In the genomic region with DNA sequence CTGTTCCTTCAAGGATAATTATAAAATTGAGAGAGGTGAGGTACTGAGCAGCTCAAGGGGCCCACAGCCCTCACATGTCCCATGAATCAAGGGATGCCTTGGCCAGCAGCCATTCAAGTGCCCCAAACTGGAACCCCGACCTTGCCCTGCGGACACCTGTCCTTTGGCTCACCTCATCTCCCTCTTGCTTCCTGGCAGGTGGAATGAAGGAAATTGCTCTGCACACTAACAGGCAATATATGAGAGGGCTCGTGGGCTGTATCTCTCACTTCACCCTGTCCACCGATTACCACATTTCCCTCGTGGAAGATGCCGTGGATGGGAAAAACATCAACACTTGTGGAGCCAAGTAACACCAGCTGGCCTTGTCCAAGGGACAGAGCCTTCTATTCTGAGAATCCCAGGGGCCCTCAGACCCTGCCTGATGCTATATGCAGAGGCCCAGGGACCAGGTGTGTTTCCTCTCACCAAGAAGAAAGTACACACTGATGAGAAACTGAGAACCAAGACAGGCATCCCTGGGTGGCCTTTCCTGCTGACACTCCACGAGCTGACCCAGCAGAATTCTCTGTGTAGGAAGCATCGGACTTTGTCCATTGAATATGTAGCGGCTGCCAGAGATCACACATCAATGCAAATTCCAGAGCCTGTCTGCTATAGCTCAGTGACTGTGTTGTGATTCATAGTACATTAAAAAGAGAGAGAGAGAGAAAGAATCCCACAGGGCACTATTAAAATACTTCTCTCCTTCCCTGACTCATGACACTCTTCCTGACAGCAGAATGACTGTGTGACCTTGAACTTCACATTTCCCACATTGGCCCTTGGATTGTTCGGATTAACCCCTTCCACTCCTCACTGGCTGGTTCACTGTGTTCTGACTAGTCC, we compare ENCODE assay signal across 1 cellular context.
A peak's percentile ranks its signal among the peaks of the same experiment; 100 is the strongest.
TF ChIP-seq lines count a peak whose summit lies in the region.

No MANE protein-coding gene starts in this region.

TF ChIP-seq in SK-N-SH, 30 proteins besides CTCF, POLR2A, EP300 and RAD21 (continued from another document):
- TF ChIP-seq YY1 (IDR thresholded peaks at IDR 0.05; ENCODE audit: low read depth) = no peak
- TF ChIP-seq CHD2 (IDR thresholded peaks at IDR 0.05; ENCODE audit: low read length, partially characterized antibody) = no peak
- peak; percentile 69; the same call in 1 of the 2 replicates for TF ChIP-seq MEF2A (IDR thresholded peaks at IDR 0.05; ENCODE audit: borderline replicate concordance, low read depth)
- TF ChIP-seq FOXJ3 (CRISPR knock-in tag; IDR thresholded peaks at IDR 0.05) = no peak
- TF ChIP-seq, protein P1, sequence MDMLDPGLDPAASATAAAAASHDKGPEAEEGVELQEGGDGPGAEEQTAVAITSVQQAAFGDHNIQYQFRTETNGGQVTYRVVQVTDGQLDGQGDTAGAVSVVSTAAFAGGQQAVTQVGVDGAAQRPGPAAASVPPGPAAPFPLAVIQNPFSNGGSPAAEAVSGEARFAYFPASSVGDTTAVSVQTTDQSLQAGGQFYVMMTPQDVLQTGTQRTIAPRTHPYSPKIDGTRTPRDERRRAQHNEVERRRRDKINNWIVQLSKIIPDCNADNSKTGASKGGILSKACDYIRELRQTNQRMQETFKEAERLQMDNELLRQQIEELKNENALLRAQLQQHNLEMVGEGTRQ (IDR thresholded peaks at IDR 0.05; ENCODE audit: borderline replicate concordance, low read depth, low read length) = no peak
- TF ChIP-seq NRF1 (IDR thresholded peaks at IDR 0.05; ENCODE audit: low read depth, low read length) = no peak
- peak; percentile 76; the same call in 1 of the 2 replicates for TF ChIP-seq NFIC (IDR thresholded peaks at IDR 0.05; ENCODE audit: borderline replicate concordance)
- TF ChIP-seq JUND (IDR thresholded peaks at IDR 0.05) = peak; percentile 93
- no peak for TF ChIP-seq RFX5 (IDR thresholded peaks at IDR 0.05; ENCODE audit: low read length)
- TF ChIP-seq, protein P2, sequence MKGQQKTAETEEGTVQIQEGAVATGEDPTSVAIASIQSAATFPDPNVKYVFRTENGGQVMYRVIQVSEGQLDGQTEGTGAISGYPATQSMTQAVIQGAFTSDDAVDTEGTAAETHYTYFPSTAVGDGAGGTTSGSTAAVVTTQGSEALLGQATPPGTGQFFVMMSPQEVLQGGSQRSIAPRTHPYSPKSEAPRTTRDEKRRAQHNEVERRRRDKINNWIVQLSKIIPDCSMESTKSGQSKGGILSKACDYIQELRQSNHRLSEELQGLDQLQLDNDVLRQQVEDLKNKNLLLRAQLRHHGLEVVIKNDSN (IDR thresholded peaks at IDR 0.05; ENCODE audit: borderline replicate concordance, low read depth) = no peak
- no peak for TF ChIP-seq SMC3 (IDR thresholded peaks at IDR 0.05; ENCODE audit: low read depth, low read length)
- TF ChIP-seq FOSL2 (IDR thresholded peaks at IDR 0.05; ENCODE audit: borderline replicate concordance, low read depth) = peak; percentile 97
- no peak for TF ChIP-seq GATA2 (CRISPR knock-in tag; IDR thresholded peaks at IDR 0.05)
- peak; percentile 89 for TF ChIP-seq TEAD4 (IDR thresholded peaks at IDR 0.05; ENCODE audit: borderline replicate concordance, insufficient read depth)
- no peak for TF ChIP-seq EZH2phosphoT487 (IDR thresholded peaks at IDR 0.05; ENCODE audit: borderline replicate concordance, low read depth)
- peak; percentile 97 for TF ChIP-seq RXRA (IDR thresholded peaks at IDR 0.05; ENCODE audit: borderline replicate concordance, low read depth)
- TF ChIP-seq TCF12 (IDR thresholded peaks at IDR 0.05) = peak; percentile 97
- no peak for TF ChIP-seq GABPA (IDR thresholded peaks at IDR 0.05; ENCODE audit: low read depth)
